In genomic region chr20:2303693-2304092, GRCh38 we compare ENCODE assay signal across 22 cellular contexts. TPM values are rescaled to one million over a fixed set of nuclear protein-coding genes. Genes with fewer than 3 reads are reported as not detected.
DNase-seq lines count a peak whose midpoint lies in the region; ATAC-seq and TF ChIP-seq lines count a peak whose summit lies in the region.
"Had no signal": no experiment of that assay in that cellular context is flagged by ENCODE, and none has a peak within 500 bp of the region (broad histone marks: within the 10 kb centered on the region; RNA-seq: fewer than 3 reads in every experiment).

No MANE protein-coding gene starts in this region.

- H3K9me2 ChIP-seq in PC-3 (replicated peaks; ENCODE audit: low read length): no peaks in the 10 kb centered on the region
- no peaks in the 10 kb centered on the region for H3K9me2 ChIP-seq in hepatocyte (replicated peaks; ENCODE audit: insufficient read depth)

- POLR2A ChIA-PET in PC-3 (lab: Charles Lee; ENCODE audit: unreplicated experiment): no interaction called here

- H3K4me1 Mint-ChIP-seq in nephron progenitor cell: peaks cover 36% of the 10 kb centered on the region
- peaks cover 10% of the 10 kb centered on the region for H3K4me1 Mint-ChIP-seq in stimulated activated naive CD8-positive, alpha-beta T cell treated with anti-CD3 and anti-CD28 coated beads, Interleukin-15, amount 100 ng/mL, for 72 hours

- H3K4me1 ChIP-seq in PC-3 (ENCODE audit: insufficient read depth, low read length): peaks cover 5% of the 10 kb centered on the region
- peaks cover 18% of the 10 kb centered on the region for H3K4me1 ChIP-seq in hepatocyte (ENCODE audit: insufficient read depth)
- H3K4me1 ChIP-seq: SJCRH30 had no signal

- peaks cover 30% of the 10 kb centered on the region for H3K27me3 ChIP-seq in PC-3 (ENCODE audit: low read length)
- no peaks in the 10 kb centered on the region for H3K27me3 ChIP-seq in hepatocyte

- no peak overlapping the region for H3K9ac ChIP-seq in PC-3 (ENCODE audit: low read length)

- intact Hi-C loops in PC-3 (cut with micrococcal nuclease): no loop called here

- no peak overlapping the region for H3K4me3 ChIP-seq in PC-3 (ENCODE audit: low read length)
- no peak overlapping the region for H3K4me3 ChIP-seq in hepatocyte
- H3K4me3 ChIP-seq: K562, SJCRH30 had no signal

- H3K36me3 ChIP-seq in PC-3 (ENCODE audit: low read depth, low read length): no peaks in the 10 kb centered on the region
- H3K36me3 ChIP-seq in hepatocyte (replicated peaks; ENCODE audit: insufficient read depth, low read depth): no peaks in the 10 kb centered on the region
- H3K36me3 ChIP-seq: SJCRH30 had no signal

- in situ Hi-C loops in Caki2 (cut with HindIII; ENCODE audit: low pct_unique_long_range_greater_than_20kb, low sequenced_read_pairs): no loop called here

- H3K36me3 Mint-ChIP-seq in nephron progenitor cell (ENCODE audit: low read depth): no peaks in the 10 kb centered on the region
- H3K36me3 Mint-ChIP-seq: CD8-positive, alpha-beta T cell had no signal

- TF ChIP-seq CTCF in PC-3 (conservative IDR thresholded peaks at IDR 0.05; ENCODE audit: low read depth, low read length) (no peak), hepatocyte (IDR thresholded peaks at IDR 0.05; ENCODE audit: poor library complexity) (no peak), nephron progenitor cell (IDR thresholded peaks at IDR 0.05) (no peak)

- H3K27me3 Mint-ChIP-seq in nephron progenitor cell (ENCODE audit: low read depth, poor library complexity): peaks cover 19% of the 10 kb centered on the region
- H3K27me3 Mint-ChIP-seq in stimulated activated naive CD8-positive, alpha-beta T cell treated with anti-CD3 and anti-CD28 coated beads, Interleukin-15, amount 100 ng/mL, for 72 hours: peaks cover 37% of the 10 kb centered on the region

- no peak for ATAC-seq in PC-3
- ATAC-seq in stimulated activated naive CD8-positive, alpha-beta T cell treated with anti-CD3 and anti-CD28 coated beads, Interleukin-15, amount 100 ng/mL, for 72 hours: no peak
- ATAC-seq: CD8-positive, alpha-beta T cell; K562 had no signal

- no TSS peak for BruUV-seq in PC-3 (replicated peaks; lab: Mats Ljungman, UMichigan)

- H3K4me3 Mint-ChIP-seq in nephron progenitor cell: no peak overlapping the region
- no peak overlapping the region for H3K4me3 Mint-ChIP-seq in stimulated activated naive CD8-positive, alpha-beta T cell treated with anti-CD3 and anti-CD28 coated beads, Interleukin-15, amount 100 ng/mL, for 72 hours
- H3K4me3 Mint-ChIP-seq: CD8-positive, alpha-beta T cell had no signal

- H3K9me3 ChIP-seq in PC-3 (ENCODE audit: low read length) (no peaks in the 10 kb centered on the region), hepatocyte (ENCODE audit: low read depth) (no peaks in the 10 kb centered on the region)
- H3K9me3 ChIP-seq: SJCRH30 had no signal

- H2AFZ ChIP-seq in PC-3 (ENCODE audit: low read length): no peak overlapping the region
- H2AFZ ChIP-seq in hepatocyte: no peak overlapping the region

- CTCF ChIA-PET in PC-3 (lab: Charles Lee): no interaction called here

- H3K4me2 ChIP-seq in PC-3 (ENCODE audit: low read length) (no peak overlapping the region), hepatocyte (no peak overlapping the region)

- no peaks in the 10 kb centered on the region for H4K20me1 ChIP-seq in PC-3 (ENCODE audit: low read length)
- H4K20me1 ChIP-seq in hepatocyte (ENCODE audit: insufficient read depth, poor library complexity, severe bottlenecking): no peaks in the 10 kb centered on the region

- H3K79me2 ChIP-seq in PC-3 (ENCODE audit: low read length) (no peaks in the 10 kb centered on the region), hepatocyte (no peaks in the 10 kb centered on the region)

- H3F3A ChIP-seq in PC-3 (ENCODE audit: low read length, unreplicated experiment): no peaks in the 10 kb centered on the region

- H3K27ac ChIP-seq in PC-3 (ENCODE audit: low read length) (peak overlapping the region; percentile 30), hepatocyte (no peak overlapping the region)
- H3K27ac ChIP-seq: SJCRH30 had no signal

- no peaks in the 10 kb centered on the region for H3K9me3 Mint-ChIP-seq in nephron progenitor cell
- H3K9me3 Mint-ChIP-seq in stimulated activated naive CD8-positive, alpha-beta T cell treated with anti-CD3 and anti-CD28 coated beads, Interleukin-15, amount 100 ng/mL, for 72 hours: no peaks in the 10 kb centered on the region
- H3K9me3 Mint-ChIP-seq: CD8-positive, alpha-beta T cell had no signal

- DNase-seq in Caki2 (ENCODE audit: low read depth) (peak; percentile 95), PC-3 (peak; percentile 46), hepatocyte (ENCODE audit: low spot score) (peak; percentile 23), nephron progenitor cell (no peak), NCI-H1105 (lab: John Stamatoyannopoulos, UW) (no peak), NCI-H69 (lab: John Stamatoyannopoulos, UW) (no peak)
- DNase-seq in stimulated activated naive CD8-positive, alpha-beta T cell treated with anti-CD3 and anti-CD28 coated beads, Interleukin-15, amount 100 ng/mL, for 72 hours: no peak
- DNase-seq: C1 segment of cervical spinal cord; Calu3; CD8-positive, alpha-beta T cell; DMS153; GF-D8; GOT3; NCI-H1092; NCI-H146; NCI-H2029; NCI-H2227 treated with DMSO at 0.1 percent for 48 hours; NCI-H510A; NCI-H748 treated with DMSO at 0.1 percent for 48 hours; SJCRH30 had no signal

- WGBS in hepatocyte (ENCODE audit: low lambda C conversion rate, missing lambda C conversion rate): 56% methylated on average over 6 of the region's 6 CpGs

- H3K27ac Mint-ChIP-seq in nephron progenitor cell: peak overlapping the region; percentile 68
- H3K27ac Mint-ChIP-seq in stimulated activated naive CD8-positive, alpha-beta T cell treated with anti-CD3 and anti-CD28 coated beads, Interleukin-15, amount 100 ng/mL, for 72 hours: no peak overlapping the region
- H3K27ac Mint-ChIP-seq: CD8-positive, alpha-beta T cell had no signal

RNA-seq across cellular contexts. Expression of gene TGM3, which starts 7.9 kb away (rescaled TPM):
- 0.24 TPM in 1 of 2 replicates, not detected in the other for total RNA-seq in Caki2 (2014; rRNA removed; shearing (Covaris generic); ENCODE audit: low replicate concordance)
- total RNA-seq in PC-3 (2014; rRNA removed): not detected in 2 replicates
- 0.23 TPM in 1 of 2 replicates, not detected in the other for total RNA-seq in hepatocyte
- 0.15 TPM in 1 of 2 replicates, not detected in the other for polyA plus RNA-seq in hepatocyte
- total RNA-seq: Calu3; CD8-positive, alpha-beta T cell; K562; LHCN-M2; SJCRH30 had no signal
- polyA plus RNA-seq: K562 had no signal

Comparison
In these comparisons a context has a peak if more than half of its experiments do, and no peak if none do; other contexts are left out.
1. DNase-seq: peak in Caki2 (single experiment), PC-3 (single experiment) and hepatocyte (single experiment); none in nephron progenitor cell (single experiment), NCI-H1105 (single experiment), stimulated activated naive CD8-positive, alpha-beta T cell treated with anti-CD3 and anti-CD28 coated beads, Interleukin-15, amount 100 ng/mL, for 72 hours (0 of 2) and NCI-H69 (single experiment).